2 cellular contexts compared by ENCODE assay signal in the genomic region with DNA sequence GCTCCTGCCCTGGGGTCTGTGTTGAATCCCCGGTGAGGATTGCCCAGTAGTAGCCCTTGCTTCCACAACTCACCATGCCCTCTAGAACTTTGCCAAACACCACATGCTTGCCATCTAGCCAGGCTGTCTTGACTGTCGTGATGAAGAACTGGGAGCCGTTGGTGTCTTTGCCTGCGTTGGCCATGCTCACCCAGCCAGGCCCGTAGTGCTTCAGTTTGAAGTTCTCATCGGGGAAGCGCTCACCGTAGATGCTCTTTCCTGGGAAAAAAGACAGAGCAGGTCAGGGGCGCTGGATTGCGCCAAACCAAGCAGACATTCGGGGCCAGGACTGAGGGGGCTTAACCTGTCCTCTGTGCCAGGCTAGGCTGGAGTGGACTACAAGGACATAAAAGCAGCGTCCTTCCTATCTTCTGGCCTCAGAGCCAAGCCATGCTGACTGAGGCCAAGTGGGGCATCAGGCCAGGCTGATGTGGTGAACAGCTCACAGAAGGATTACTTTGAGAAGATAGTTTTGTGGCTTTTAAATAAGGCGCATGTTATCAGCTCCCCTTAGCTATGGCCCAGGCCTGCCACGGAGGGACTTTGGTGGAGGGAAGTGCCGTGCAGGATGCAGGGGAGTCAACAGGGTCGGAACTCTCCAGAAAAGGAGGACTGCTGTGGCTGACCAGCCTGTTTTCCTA.
TF ChIP-seq lines count a peak whose summit lies in the region.

No MANE protein-coding gene starts in this region.

TF ChIP-seq in GM12891, 5 proteins besides CTCF, POLR2A, EP300 and RAD21:
- no peak for TF ChIP-seq PAX5 (IDR thresholded peaks at IDR 0.05; ENCODE audit: insufficient read depth, low read length, severe bottlenecking)
- TF ChIP-seq TAF1 (IDR thresholded peaks at IDR 0.05; ENCODE audit: low read depth, low read length) = no peak
- TF ChIP-seq POU2F2 (IDR thresholded peaks at IDR 0.05; ENCODE audit: low read depth, low read length) = no peak
- no peak for TF ChIP-seq POLR2AphosphoS5 (IDR thresholded peaks at IDR 0.05; ENCODE audit: low read depth, low read length)
- no peak for TF ChIP-seq SPI1 (IDR thresholded peaks at IDR 0.05; ENCODE audit: low read depth, low read length)
TF ChIP-seq in GM12891: peak in this region for 0.

TF ChIP-seq in H1, 55 proteins besides CTCF, POLR2A, EP300 and RAD21:
- TF ChIP-seq TCF12 (IDR thresholded peaks at IDR 0.05; ENCODE audit: low read depth, low read length) = no peak
- TF ChIP-seq RFX5 (IDR thresholded peaks at IDR 0.05; ENCODE audit: borderline replicate concordance, low read depth, low read length) = no peak
- 0 out of 2 replicates have a peak, but pooled peaks have one; percentile 5 for TF ChIP-seq POLR2AphosphoS5 (IDR thresholded peaks at IDR 0.05; ENCODE audit: low read depth, low read length)
- no peak for TF ChIP-seq KDM4A (IDR thresholded peaks at IDR 0.05; ENCODE audit: low read depth, low read length, severe bottlenecking)
- no peak for TF ChIP-seq JUN (IDR thresholded peaks at IDR 0.05; ENCODE audit: low read depth, low read length)
- TF ChIP-seq SIN3A (conservative IDR thresholded peaks at IDR 0.05 in 1 of 2, IDR thresholded peaks at IDR 0.05 in 1 of 2; ENCODE audit: low read depth in 1 of 2, low read length in 2 of 2) = peak in 1 of 2 experiments; percentile 22; a peak in 1 of 4 replicates
- no peak for TF ChIP-seq BCL11A (IDR thresholded peaks at IDR 0.05; ENCODE audit: low read depth in 2 of 2, low read length in 2 of 2)
- TF ChIP-seq RNF2 (IDR thresholded peaks at IDR 0.05; ENCODE audit: borderline replicate concordance, low read depth, low read length, missing control alignments, poor library complexity, severe bottlenecking) = no peak
